In genomic region chr12:56081393-56082347, GRCh38 we compare ENCODE assay signal across 1 cellular context.
A peak's percentile ranks its signal among the peaks of the same experiment; 100 is the strongest.
TF ChIP-seq lines count a peak whose summit lies in the region.

No MANE protein-coding gene starts in this region.

TF ChIP-seq in HepG2, 621 proteins besides CTCF, POLR2A, EP300 and RAD21 (continued from another document and continues in another):
- TF ChIP-seq PREB (CRISPR knock-in tag; IDR thresholded peaks at IDR 0.05): no peak
- peak; percentile 98 for TF ChIP-seq RXRA (CRISPR knock-in tag; IDR thresholded peaks at IDR 0.05)
- TF ChIP-seq ZFP62 (CRISPR knock-in tag; IDR thresholded peaks at IDR 0.05): no peak
- peak; percentile 100 for TF ChIP-seq ZNF263 (CRISPR knock-in tag; IDR thresholded peaks at IDR 0.05)
- peak; percentile 22; the same call in 1 of the 2 replicates for TF ChIP-seq ARID3A (IDR thresholded peaks at IDR 0.05; ENCODE audit: low read depth, low read length)
- TF ChIP-seq ATF3 (CRISPR knock-in tag; IDR thresholded peaks at IDR 0.05): peak; percentile 56; the same call in 1 of the 2 replicates
- TF ChIP-seq DPF2 (CRISPR knock-in tag; IDR thresholded peaks at IDR 0.05; ENCODE audit: borderline replicate concordance, low read depth): peak; percentile 97
- TF ChIP-seq ZNF773 (CRISPR knock-in tag; IDR thresholded peaks at IDR 0.05; ENCODE audit: borderline replicate concordance): no peak
- TF ChIP-seq ZBTB7B (CRISPR knock-in tag; IDR thresholded peaks at IDR 0.05): peak; percentile 96
- no peak for TF ChIP-seq PAF1 (CRISPR knock-in tag; IDR thresholded peaks at IDR 0.05)
- TF ChIP-seq KDM5A (IDR thresholded peaks at IDR 0.05; ENCODE audit: borderline replicate concordance, low read length): peak; percentile 25; the same call in 1 of the 2 replicates
- no peak for TF ChIP-seq ZNF17 (CRISPR knock-in tag; IDR thresholded peaks at IDR 0.05)
- peak; percentile 78 for TF ChIP-seq HNRNPH1 (optimal IDR thresholded peaks at IDR 0.05; ENCODE audit: low read depth, low read length)
- TF ChIP-seq ZHX2 (IDR thresholded peaks at IDR 0.05; ENCODE audit: low read depth): peak; percentile 68
- TF ChIP-seq ZHX2 (CRISPR knock-in tag; IDR thresholded peaks at IDR 0.05; ENCODE audit: borderline replicate concordance): no peak
- peak; percentile 97 for TF ChIP-seq MEF2D (CRISPR knock-in tag; IDR thresholded peaks at IDR 0.05)
- TF ChIP-seq TFDP1 (CRISPR knock-in tag; IDR thresholded peaks at IDR 0.05; ENCODE audit: borderline replicate concordance): peak; percentile 79
- no peak; the same call in 1 of the 2 replicates for TF ChIP-seq BRF2 (CRISPR knock-in tag; IDR thresholded peaks at IDR 0.05)
- TF ChIP-seq ZNF776 (CRISPR knock-in tag; IDR thresholded peaks at IDR 0.05): no peak
- TF ChIP-seq ZNF318 (CRISPR knock-in tag; IDR thresholded peaks at IDR 0.05): peak; percentile 93
- no peak for TF ChIP-seq NONO (IDR thresholded peaks at IDR 0.05)
- TF ChIP-seq NONO (CRISPR knock-in tag; conservative IDR thresholded peaks at IDR 0.05): peak; percentile 97
- TF ChIP-seq ZNF18 (CRISPR knock-in tag; IDR thresholded peaks at IDR 0.05; ENCODE audit: insufficient replicate concordance): peak; percentile 42
- peak; percentile 85 for TF ChIP-seq STAT6 (CRISPR knock-in tag; IDR thresholded peaks at IDR 0.05; ENCODE audit: borderline replicate concordance)
